In genomic region chr7:79736418-79736817, GRCh38 we compare ENCODE assay signal across 26 cellular contexts.
"Had no signal": no experiment of that assay in that cellular context is flagged by ENCODE, and none has a peak within 500 bp of the region (broad histone marks: within the 10 kb centered on the region; RNA-seq: fewer than 3 reads in every experiment).

No MANE protein-coding gene starts in this region.

- H3K27ac ChIP-seq: colonic mucosa, epithelial cell of prostate, esophagus squamous epithelium, gastrocnemius medialis, heart right ventricle, left lung, lower lobe of right lung had no signal

- H3K27me3 ChIP-seq: colonic mucosa, esophagus squamous epithelium, gastrocnemius medialis, heart right ventricle, left lung had no signal

- FAIRE-seq: endometrium, islet of Langerhans, keratinocyte had no signal

- H3K4me1 ChIP-seq: colonic mucosa, esophagus squamous epithelium, gastrocnemius medialis, heart right ventricle, left lung, lower lobe of right lung had no signal

- H3K36me3 ChIP-seq: colonic mucosa, esophagus squamous epithelium, gastrocnemius medialis, heart right ventricle, left lung, lower lobe of right lung had no signal

- H3K4me3 ChIP-seq: colonic mucosa, esophagus squamous epithelium, gastrocnemius medialis, heart right ventricle, left lung, lower lobe of right lung had no signal

- H3K9me3 ChIP-seq: colonic mucosa, gastrocnemius medialis had no signal

- ATAC-seq: effector memory CD8-positive, alpha-beta T cell; esophagus mucosa; gastrocnemius medialis; heart right ventricle; left cardiac atrium; left lung; left ventricle myocardium superior; lower lobe of right lung; naive thymus-derived CD4-positive, alpha-beta T cell had no signal

- DNase-seq: colonic mucosa; cortex of kidney; effector CD8-positive, alpha-beta T cell; effector memory CD8-positive, alpha-beta T cell; endodermal cell; erythroblast; esophagus squamous epithelium; foreskin fibroblast; foreskin melanocyte; gastrocnemius medialis; glutamatergic neuron; head of caudate nucleus; heart right ventricle; hippocampal formation; left cardiac atrium; left lung; left ventricle myocardium superior; lower lobe of right lung; mesendoderm; midbrain; naive thymus-derived CD4-positive, alpha-beta T cell had no signal
